Comparison of ENCODE assay signal across 7 cellular contexts in genomic region chr6:11566609-11567008, GRCh38.
"Had no signal": no experiment of that assay in that cellular context is flagged by ENCODE, and none has a peak within 500 bp of the region (broad histone marks: within the 10 kb centered on the region; RNA-seq: fewer than 3 reads in every experiment).

No MANE protein-coding gene starts in this region.

- DNase-seq: IMR-90, KBM-7, KG1 had no signal

- FAIRE-seq: HepG2 had no signal

- H3K27ac Mint-ChIP-seq: IgD-negative memory B cell had no signal

- H3K4me2 ChIP-seq: KMS-11 had no signal

- H3K9me3 Mint-ChIP-seq: IgD-negative memory B cell had no signal

- H3K9ac ChIP-seq: KMS-11 had no signal

- ATAC-seq: HepG2 had no signal

- H3K4me3 Mint-ChIP-seq: IgD-negative memory B cell had no signal

- H3K27ac ChIP-seq: HL-60, KMS-11 had no signal
